In the genomic region with DNA sequence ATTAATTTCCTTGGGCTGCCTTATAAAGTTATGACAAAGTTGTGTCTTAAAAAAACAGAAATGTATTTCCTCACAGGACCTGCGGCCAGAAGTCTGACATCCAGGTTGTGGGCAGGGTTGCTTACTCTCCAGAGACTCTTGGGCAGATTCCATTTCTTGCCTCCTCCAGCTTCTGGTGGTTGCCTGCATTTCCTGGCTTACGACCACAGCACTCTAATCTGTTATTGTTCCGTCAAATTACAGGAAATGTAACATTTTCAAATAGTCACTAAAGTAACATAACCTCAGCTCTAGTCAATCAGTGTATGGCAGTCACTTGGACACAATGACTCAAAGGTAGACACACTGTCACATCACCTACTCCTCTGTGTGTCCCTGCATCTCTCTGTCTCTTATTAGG, we compare ENCODE assay signal across 17 cellular contexts.
DNase-seq lines count a peak whose midpoint lies in the region; ATAC-seq lines count a peak whose summit lies in the region.
"Had no signal": no experiment of that assay in that cellular context is flagged by ENCODE, and none has a peak within 500 bp of the region (broad histone marks: within the 10 kb centered on the region; RNA-seq: fewer than 3 reads in every experiment).

No MANE protein-coding gene starts in this region.

- peaks cover 8% of the 10 kb centered on the region for H3K4me1 Mint-ChIP-seq in T-helper 17 cell
- H3K4me1 Mint-ChIP-seq: mesothelial cell of epicardium had no signal

- peak; percentile 50 for ATAC-seq in T-helper 17 cell
- no peak for ATAC-seq in HG03095 (IDR thresholded peaks at IDR 0.05; ENCODE audit: unreplicated experiment)
- ATAC-seq in GM18870 (IDR thresholded peaks at IDR 0.05; ENCODE audit: unreplicated experiment), result no peak
- ATAC-seq in HG02981 (IDR thresholded peaks at IDR 0.05; ENCODE audit: unreplicated experiment), result no peak
- ATAC-seq: HCT116, HepG2 had no signal

- no peaks in the 10 kb centered on the region for H3K27me3 Mint-ChIP-seq in T-helper 17 cell
- H3K27me3 Mint-ChIP-seq: brain had no signal

- H3K4me3 Mint-ChIP-seq in T-helper 17 cell, result peak overlapping the region; percentile 73
- H3K4me3 Mint-ChIP-seq: brain, mesothelial cell of epicardium had no signal

- peak overlapping the region; percentile 72 for H3K27ac Mint-ChIP-seq in T-helper 17 cell
- H3K27ac Mint-ChIP-seq: brain, mesothelial cell of epicardium had no signal

- no peaks in the 10 kb centered on the region for H3K36me3 Mint-ChIP-seq in T-helper 17 cell (ENCODE audit: low read depth)

- H3K9me3 ChIP-seq in T-helper 17 cell (ENCODE audit: control insufficient read depth, low read length, poor library complexity, severe bottlenecking), result no peaks in the 10 kb centered on the region
- H3K9me3 ChIP-seq: right atrium auricular region had no signal

- DNase-seq in A172 (ENCODE audit: low spot score) (peak; percentile 4), ELR (ENCODE audit: low read depth) (peak; percentile 20), T-helper 17 cell (no peak), dermis blood vessel endothelial cell (peak; percentile 48), NCI-H2171 treated with DMSO at 0.1 percent for 48 hours (lab: John Stamatoyannopoulos, UW) (no peak)
- DNase-seq: activated gamma-delta T cell, Calu3, hippocampal formation, NCI-H1417 had no signal

Comparison
In these comparisons a context has a peak if more than half of its experiments do, and no peak if none do; other contexts are left out.
1. DNase-seq: peak in A172 (single experiment), ELR (single experiment) and dermis blood vessel endothelial cell (single experiment); none in T-helper 17 cell (0 of 3) and NCI-H2171 treated with DMSO at 0.1 percent for 48 hours (single experiment).